ENCODE assay signal across 1 cellular context in the genomic region with DNA sequence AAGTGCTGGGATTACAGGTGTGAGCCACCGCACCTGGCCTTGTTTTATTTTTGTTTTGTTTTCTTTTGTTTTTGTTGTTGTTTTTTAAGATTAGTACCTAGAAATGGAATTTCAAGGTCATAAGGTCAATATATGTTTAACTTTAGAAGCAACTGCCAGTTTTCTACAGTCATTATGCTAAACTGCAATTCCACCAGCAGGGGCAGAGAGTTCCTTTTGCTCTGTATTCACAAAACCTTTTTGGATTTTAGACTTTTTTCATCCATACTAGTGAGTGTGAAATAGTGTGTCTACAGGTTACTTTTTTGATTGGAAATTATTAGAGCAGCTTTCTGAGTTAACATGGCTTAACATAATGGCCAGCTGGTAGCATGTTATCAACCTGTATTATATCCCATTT.
TF ChIP-seq lines count a peak whose summit lies in the region.

No MANE protein-coding gene starts in this region.

TF ChIP-seq in HCT116, 20 proteins besides CTCF, POLR2A, EP300 and RAD21 (continued from another document):
- TF ChIP-seq, protein P1, sequence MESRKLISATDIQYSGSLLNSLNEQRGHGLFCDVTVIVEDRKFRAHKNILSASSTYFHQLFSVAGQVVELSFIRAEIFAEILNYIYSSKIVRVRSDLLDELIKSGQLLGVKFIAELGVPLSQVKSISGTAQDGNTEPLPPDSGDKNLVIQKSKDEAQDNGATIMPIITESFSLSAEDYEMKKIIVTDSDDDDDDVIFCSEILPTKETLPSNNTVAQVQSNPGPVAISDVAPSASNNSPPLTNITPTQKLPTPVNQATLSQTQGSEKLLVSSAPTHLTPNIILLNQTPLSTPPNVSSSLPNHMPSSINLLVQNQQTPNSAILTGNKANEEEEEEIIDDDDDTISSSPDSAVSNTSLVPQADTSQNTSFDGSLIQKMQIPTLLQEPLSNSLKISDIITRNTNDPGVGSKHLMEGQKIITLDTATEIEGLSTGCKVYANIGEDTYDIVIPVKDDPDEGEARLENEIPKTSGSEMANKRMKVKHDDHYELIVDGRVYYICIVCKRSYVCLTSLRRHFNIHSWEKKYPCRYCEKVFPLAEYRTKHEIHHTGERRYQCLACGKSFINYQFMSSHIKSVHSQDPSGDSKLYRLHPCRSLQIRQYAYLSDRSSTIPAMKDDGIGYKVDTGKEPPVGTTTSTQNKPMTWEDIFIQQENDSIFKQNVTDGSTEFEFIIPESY (IDR thresholded peaks at IDR 0.05; ENCODE audit: extremely low read depth, insufficient replicate concordance, low read length) = no peak
- no peak for TF ChIP-seq ELF1 (IDR thresholded peaks at IDR 0.05; ENCODE audit: borderline replicate concordance, low read depth)
- TF ChIP-seq, protein P2, sequence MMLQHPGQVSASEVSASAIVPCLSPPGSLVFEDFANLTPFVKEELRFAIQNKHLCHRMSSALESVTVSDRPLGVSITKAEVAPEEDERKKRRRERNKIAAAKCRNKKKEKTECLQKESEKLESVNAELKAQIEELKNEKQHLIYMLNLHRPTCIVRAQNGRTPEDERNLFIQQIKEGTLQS (IDR thresholded peaks at IDR 0.05) = no peak
- no peak for TF ChIP-seq EZH2 (IDR thresholded peaks at IDR 0.05)
